ENCODE assay signal across 16 cellular contexts in the genomic region with DNA sequence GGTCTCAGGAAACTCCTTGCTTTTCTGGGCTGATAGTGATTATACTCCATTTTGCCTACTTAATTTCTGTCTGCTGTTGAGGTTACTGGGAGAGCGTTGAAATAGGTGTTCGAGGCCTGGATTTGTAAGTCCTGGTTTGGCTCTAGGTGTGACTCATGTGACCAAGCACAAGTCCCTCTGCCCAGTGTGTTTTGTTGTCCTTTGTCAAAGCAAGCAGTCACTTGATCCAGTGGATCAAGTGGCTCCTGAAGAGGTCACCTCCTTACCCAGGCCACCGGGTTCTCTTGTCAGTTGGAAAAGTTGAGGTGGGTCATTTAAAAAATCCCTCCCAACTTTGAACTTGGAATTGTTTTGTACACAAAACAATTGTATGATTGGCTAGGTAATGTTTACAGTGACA.
DNase-seq lines count a peak whose midpoint lies in the region; ATAC-seq and TF ChIP-seq lines count a peak whose summit lies in the region.
"Had no signal": no experiment of that assay in that cellular context is flagged by ENCODE, and none has a peak within 500 bp of the region (broad histone marks: within the 10 kb centered on the region; RNA-seq: fewer than 3 reads in every experiment).

No MANE protein-coding gene starts in this region.

- no peaks in the 10 kb centered on the region for H3K9me3 ChIP-seq in esophagus (ENCODE audit: control insufficient read depth in 2 of 2, insufficient read depth in 1 of 2, low read depth in 1 of 2, low read length in 1 of 2)
- H3K9me3 ChIP-seq in stomach smooth muscle (ENCODE audit: control insufficient read depth in 2 of 2, low read length in 2 of 2), result no peaks in the 10 kb centered on the region
- H3K9me3 ChIP-seq in BE2C, result no peaks in the 10 kb centered on the region

- H3K27ac ChIP-seq in 22Rv1, result 0 out of 2 replicates have a peak overlapping the region, but pooled peaks have one; percentile 16
- peak overlapping the region; percentile 5 to 15 for H3K27ac ChIP-seq in esophagus (ENCODE audit: low read depth in 2 of 2, low read length in 1 of 2)
- peak overlapping the region; percentile 63 for H3K27ac ChIP-seq in stomach smooth muscle (ENCODE audit: low read length)
- H3K27ac ChIP-seq: HL-60 had no signal

- intact Hi-C loops in activated T-helper 2 cell treated with anti-CD3 and anti-CD28 coated beads, Interferon-gamma antibody, Interleukin-2, Interleukin-4, amounts not matched to agents 10 μg/mL and 5 μg/mL and 100 μg/mL, durations not matched to agents 14 hours and 24 hours and 36 hours (cut with micrococcal nuclease), result no loop called here

- H3K4me1 ChIP-seq in esophagus (ENCODE audit: control insufficient read depth in 2 of 2, insufficient read depth in 2 of 2, low read length in 1 of 2) (no peaks in the 10 kb centered on the region), stomach smooth muscle (ENCODE audit: control insufficient read depth, insufficient read depth, low read length) (peaks cover 58% of the 10 kb centered on the region), BE2C (no peaks in the 10 kb centered on the region)

- H3K9ac ChIP-seq in stomach smooth muscle (ENCODE audit: low read length in 2 of 2), result no peak overlapping the region

- H3K4me3 ChIP-seq in esophagus (ENCODE audit: low read depth in 1 of 2, low read length in 2 of 2) (no peak overlapping the region), stomach smooth muscle (ENCODE audit: low read length in 2 of 2) (no peak overlapping the region), BE2C (ENCODE audit: low read depth, low read length) (no peak overlapping the region)

- peaks cover 12% of the 10 kb centered on the region for H3K36me3 Mint-ChIP-seq in osteocyte (ENCODE audit: unreplicated experiment)
- H3K36me3 Mint-ChIP-seq in activated T-helper 2 cell treated with anti-CD3 and anti-CD28 coated beads, Interferon-gamma antibody, Interleukin-2, Interleukin-4, amounts not matched to agents 10 μg/mL and 5 μg/mL and 100 μg/mL, durations not matched to agents 14 hours and 24 hours and 36 hours (ENCODE audit: low read depth), result peaks cover 48% of the 10 kb centered on the region

- H3K36me3 ChIP-seq in esophagus (ENCODE audit: control insufficient read depth in 2 of 2, insufficient read depth in 2 of 2, low read length in 1 of 2) (no peaks in the 10 kb centered on the region), stomach smooth muscle (ENCODE audit: control insufficient read depth in 2 of 2, insufficient read depth in 2 of 2, low read length in 2 of 2) (peaks cover 16 to 23% of the 10 kb centered on the region in 2 donors), BE2C (no peaks in the 10 kb centered on the region)

- no peaks in the 10 kb centered on the region for H3K9me3 Mint-ChIP-seq in osteocyte (ENCODE audit: unreplicated experiment)
- no peaks in the 10 kb centered on the region for H3K9me3 Mint-ChIP-seq in activated T-helper 2 cell treated with anti-CD3 and anti-CD28 coated beads, Interferon-gamma antibody, Interleukin-2, Interleukin-4, amounts not matched to agents 10 μg/mL and 5 μg/mL and 100 μg/mL, durations not matched to agents 14 hours and 24 hours and 36 hours

- ATAC-seq in GM21367 (IDR thresholded peaks at IDR 0.05; ENCODE audit: unreplicated experiment), result no peak

- H3K27me3 Mint-ChIP-seq in osteocyte (ENCODE audit: unreplicated experiment), result no peaks in the 10 kb centered on the region
- H3K27me3 Mint-ChIP-seq in activated T-helper 2 cell treated with anti-CD3 and anti-CD28 coated beads, Interferon-gamma antibody, Interleukin-2, Interleukin-4, amounts not matched to agents 10 μg/mL and 5 μg/mL and 100 μg/mL, durations not matched to agents 14 hours and 24 hours and 36 hours (ENCODE audit: low read depth), result no peaks in the 10 kb centered on the region

- 86 to 91% methylated on average over 3 of the region's 3 CpGs for WGBS in esophagus, 2 donors

- DNase-seq in osteocyte (ENCODE audit: extremely low spot score, unreplicated experiment), result no peak
- DNase-seq in HT-29 (ENCODE audit: low spot score), result no peak
- DNase-seq in activated T-helper 2 cell treated with anti-CD3 and anti-CD28 coated beads, Interferon-gamma antibody, Interleukin-2, Interleukin-4, amounts not matched to agents 10 μg/mL and 5 μg/mL and 100 μg/mL, durations not matched to agents 14 hours and 24 hours and 36 hours (ENCODE audit: low spot score), result no peak
- DNase-seq in BE2C, result no peak
- DNase-seq: HCEC 1CT, NCI-H1105, NCI-H187, NCI-H345, NCI-H526 treated with DMSO at 0.1 percent for 48 hours, SHP77 had no signal

- H3K4me1 Mint-ChIP-seq in osteocyte (ENCODE audit: unreplicated experiment), result peaks cover 41% of the 10 kb centered on the region
- peaks cover 6% of the 10 kb centered on the region for H3K4me1 Mint-ChIP-seq in activated T-helper 2 cell treated with anti-CD3 and anti-CD28 coated beads, Interferon-gamma antibody, Interleukin-2, Interleukin-4, amounts not matched to agents 10 μg/mL and 5 μg/mL and 100 μg/mL, durations not matched to agents 14 hours and 24 hours and 36 hours (ENCODE audit: low read depth)
- H3K4me1 Mint-ChIP-seq: CD14-positive monocyte had no signal

- H3K4me3 Mint-ChIP-seq in osteocyte (ENCODE audit: unreplicated experiment), result no peak overlapping the region
- no peak overlapping the region for H3K4me3 Mint-ChIP-seq in activated T-helper 2 cell treated with anti-CD3 and anti-CD28 coated beads, Interferon-gamma antibody, Interleukin-2, Interleukin-4, amounts not matched to agents 10 μg/mL and 5 μg/mL and 100 μg/mL, durations not matched to agents 14 hours and 24 hours and 36 hours (ENCODE audit: low read depth)
- H3K4me3 Mint-ChIP-seq: CD14-positive monocyte had no signal

- H3K27ac Mint-ChIP-seq in osteocyte (ENCODE audit: unreplicated experiment), result peak overlapping the region; percentile 59
- no peak overlapping the region for H3K27ac Mint-ChIP-seq in activated T-helper 2 cell treated with anti-CD3 and anti-CD28 coated beads, Interferon-gamma antibody, Interleukin-2, Interleukin-4, amounts not matched to agents 10 μg/mL and 5 μg/mL and 100 μg/mL, durations not matched to agents 14 hours and 24 hours and 36 hours
- H3K27ac Mint-ChIP-seq: CD14-positive monocyte had no signal

- H3K27me3 ChIP-seq in esophagus (ENCODE audit: control insufficient read depth in 1 of 2, insufficient read depth in 2 of 2, low read length in 2 of 2) (no peaks in the 10 kb centered on the region), stomach smooth muscle (ENCODE audit: control insufficient read depth in 1 of 2, insufficient read depth in 2 of 2, low read length in 2 of 2) (no peaks in the 10 kb centered on the region), BE2C (no peaks in the 10 kb centered on the region)

- TF ChIP-seq CTCF in 22Rv1 (IDR thresholded peaks at IDR 0.05) (no peak), osteocyte (IDR thresholded peaks at IDR 0.05) (no peak), BE2C (IDR thresholded peaks at IDR 0.05; ENCODE audit: low read depth, low read length) (no peak)

Comparison
In these comparisons a context has a peak if more than half of its experiments do, and no peak if none do; other contexts are left out.
1. H3K27ac ChIP-seq: peak in every context shown above with its lines; median percentile 63 in stomach smooth muscle; 16 in 22Rv1; 10 in esophagus.